Comparison of ENCODE assay signal across 19 cellular contexts in the genomic region with DNA sequence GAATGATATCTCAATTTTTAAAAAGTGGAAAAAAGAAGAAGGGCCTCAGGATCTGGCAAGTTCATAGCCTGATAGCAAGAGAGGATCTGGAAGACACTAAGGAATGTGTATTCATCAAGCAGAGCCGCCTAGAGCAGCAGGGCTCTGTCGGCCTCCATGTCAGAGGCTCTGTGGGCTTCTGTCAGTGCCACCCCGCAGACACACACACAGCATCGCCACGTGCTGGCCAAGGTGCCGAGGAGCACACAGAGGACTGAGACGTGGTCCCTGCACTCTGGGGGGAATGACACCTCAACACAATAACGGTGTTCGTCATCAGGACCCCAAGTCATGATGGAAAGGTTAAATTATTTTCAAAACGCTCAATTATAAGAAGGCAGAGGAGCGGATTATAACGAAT. TPM values are rescaled to one million over a fixed set of nuclear protein-coding genes. Genes with fewer than 3 reads are reported as not detected.
DNase-seq lines count a peak whose midpoint lies in the region; ATAC-seq and TF ChIP-seq lines count a peak whose summit lies in the region.
"Had no signal": no experiment of that assay in that cellular context is flagged by ENCODE, and none has a peak within 500 bp of the region (broad histone marks: within the 10 kb centered on the region; RNA-seq: fewer than 3 reads in every experiment).

No MANE protein-coding gene starts in this region.

- no peak for ATAC-seq in RWPE2 (ENCODE audit: low read depth)

- H3K27me3 ChIP-seq in RWPE2 (ENCODE audit: insufficient read depth, poor library complexity, severe bottlenecking) (no peaks in the 10 kb centered on the region), endodermal cell (ENCODE audit: control insufficient read depth, insufficient read depth, low read length, poor library complexity, severe bottlenecking) (no peaks in the 10 kb centered on the region)
- H3K27me3 ChIP-seq: BLaER1 had no signal

- peaks cover 2% of the 10 kb centered on the region for H3K4me1 ChIP-seq in RWPE2 (ENCODE audit: insufficient read depth, poor library complexity, severe bottlenecking)
- no peaks in the 10 kb centered on the region for H3K4me1 ChIP-seq in endodermal cell (ENCODE audit: control insufficient read depth, insufficient read depth, low read length)
- H3K4me1 ChIP-seq: BE2C, Caco-2 had no signal

- H3K27me3 Mint-ChIP-seq in endodermal cell (ENCODE audit: insufficient read depth), result no peaks in the 10 kb centered on the region

- TF ChIP-seq CTCF in RWPE2 (IDR thresholded peaks at IDR 0.05; ENCODE audit: poor library complexity, severe bottlenecking) (no peak), endodermal cell (conservative IDR thresholded peaks at IDR 0.05) (no peak)

- H3K9me3 Mint-ChIP-seq in endodermal cell, result no peaks in the 10 kb centered on the region
- H3K9me3 Mint-ChIP-seq: CD14-positive monocyte; CD4-positive, alpha-beta memory T cell; CD8-positive, alpha-beta memory T cell had no signal

- H3K27ac ChIP-seq in RWPE2 (ENCODE audit: poor library complexity, severe bottlenecking), result no peak overlapping the region
- no peak overlapping the region for H3K27ac ChIP-seq in endodermal cell (ENCODE audit: low read depth, low read length)
- H3K27ac ChIP-seq: BLaER1 had no signal

- intact Hi-C loops in posterior vena cava (cut with DNase I), result loop anchor here in 1 of 2 donors (1.0 kb wide), 1 partner anchor 23 kb away; no protein-coding TSS in a partner anchor

- no peak overlapping the region for H3K4me3 Mint-ChIP-seq in endodermal cell
- H3K4me3 Mint-ChIP-seq: CD14-positive monocyte; CD4-positive, alpha-beta memory T cell; CD4-positive, CD25-positive, alpha-beta regulatory T cell; CD8-positive, alpha-beta memory T cell had no signal

- H3K9me3 ChIP-seq in RWPE2 (ENCODE audit: severe bottlenecking) (no peaks in the 10 kb centered on the region), endodermal cell (ENCODE audit: control insufficient read depth, low read length) (no peaks in the 10 kb centered on the region)
- H3K9me3 ChIP-seq: BE2C, BLaER1, Caco-2 had no signal

- no peaks in the 10 kb centered on the region for H3K4me1 Mint-ChIP-seq in endodermal cell
- H3K4me1 Mint-ChIP-seq: CD14-positive monocyte; CD4-positive, alpha-beta memory T cell; CD4-positive, CD25-positive, alpha-beta regulatory T cell; CD8-positive, alpha-beta memory T cell had no signal

- H3K27ac Mint-ChIP-seq in endodermal cell, result no peak overlapping the region
- H3K27ac Mint-ChIP-seq: CD14-positive monocyte; CD4-positive, alpha-beta memory T cell; CD4-positive, CD25-positive, alpha-beta regulatory T cell; CD8-positive, alpha-beta memory T cell had no signal

- H3K9ac ChIP-seq in endodermal cell (ENCODE audit: extremely low read depth, low read length, poor library complexity, severe bottlenecking), result no peak overlapping the region
- H3K9ac ChIP-seq: BLaER1 had no signal

- H3K36me3 ChIP-seq in RWPE2 (ENCODE audit: low read depth) (no peaks in the 10 kb centered on the region), endodermal cell (ENCODE audit: control insufficient read depth, insufficient read depth, low read length) (no peaks in the 10 kb centered on the region)
- H3K36me3 ChIP-seq: BE2C, BLaER1 had no signal

- H3K36me3 Mint-ChIP-seq in endodermal cell (ENCODE audit: low read depth), result no peaks in the 10 kb centered on the region
- H3K36me3 Mint-ChIP-seq: CD14-positive monocyte; CD4-positive, alpha-beta memory T cell; CD4-positive, CD25-positive, alpha-beta regulatory T cell; CD8-positive, alpha-beta memory T cell had no signal

- WGBS in endodermal cell (ENCODE audit: insufficient coverage in 1 of 2, insufficient read length in 1 of 2), 2 experiments, result 86 to 88% methylated on average over 9 to 12 of the region's 12 CpGs

- peak; percentile 59 for DNase-seq in RWPE2 (ENCODE audit: low spot score)
- DNase-seq in endodermal cell, result peak; percentile 34
- peak; percentile 31 for DNase-seq in posterior vena cava (ENCODE audit: low spot score)
- no peak for DNase-seq in NCI-H2196 (lab: John Stamatoyannopoulos, UW; ENCODE audit: unreplicated experiment)
- no peak for DNase-seq in nucleus accumbens (lab: John Stamatoyannopoulos, UW)
- DNase-seq: 8988T; ACHN; BE2C; C1 segment of cervical spinal cord; Calu3; CD4-positive, alpha-beta memory T cell; CD4-positive, CD25-positive, alpha-beta regulatory T cell; CD8-positive, alpha-beta memory T cell; DMS79 treated with DMSO at 0.1 percent for 48 hours; GF-D8 had no signal

- H3K4me3 ChIP-seq in RWPE2 (ENCODE audit: severe bottlenecking) (no peak overlapping the region), endodermal cell (ENCODE audit: low read length) (no peak overlapping the region)
- H3K4me3 ChIP-seq: BLaER1 had no signal

RNA-seq across cellular contexts. Expression of a gene that starts 21.3 kb away (rescaled TPM):
- under 1 TPM; 0.29 to 0.42 TPM for total RNA-seq in endodermal cell
- polyA plus RNA-seq in endodermal cell (2013, experiment 1 of 2), result 5.3 TPM
- 4.7 TPM for polyA plus RNA-seq in endodermal cell (2013, experiment 2 of 2)
- total RNA-seq in posterior vena cava, result not detected
- total RNA-seq: Caco-2; Calu3; CD4-positive, alpha-beta memory T cell; CD4-positive, CD25-positive, alpha-beta regulatory T cell; CD8-positive, alpha-beta memory T cell had no signal
- polyA plus RNA-seq: AG04450; CD14-positive monocyte; CD4-positive, alpha-beta memory T cell; CD4-positive, CD25-positive, alpha-beta regulatory T cell had no signal

Comparison
In these comparisons a context has a peak if more than half of its experiments do, and no peak if none do; other contexts are left out.
1. DNase-seq: peak in RWPE2 (single experiment), endodermal cell (single experiment) and posterior vena cava (single experiment); none in NCI-H2196 (single experiment) and nucleus accumbens (0 of 56).